18 cellular contexts compared by ENCODE assay signal in the genomic region with DNA sequence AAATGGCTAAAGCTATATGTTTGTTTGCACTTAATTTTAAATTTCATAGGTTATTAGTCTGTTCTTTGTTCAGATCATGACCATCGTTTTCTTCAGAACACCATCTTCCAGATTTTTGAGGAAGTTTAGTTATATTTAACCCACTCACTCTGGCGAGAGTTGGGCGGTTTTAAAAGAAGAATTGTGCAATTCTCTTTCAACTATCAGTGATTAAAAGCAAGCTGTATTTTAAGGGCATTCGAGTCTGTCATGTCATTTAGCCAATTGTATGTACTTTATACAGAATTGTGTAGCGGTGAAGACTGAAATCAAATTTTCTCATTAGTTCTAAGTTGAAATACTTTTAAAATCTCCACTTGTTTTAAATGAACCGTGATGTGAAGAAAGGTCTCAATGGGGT.
DNase-seq lines count a peak whose midpoint lies in the region.
"Had no signal": no experiment of that assay in that cellular context is flagged by ENCODE, and none has a peak within 500 bp of the region (broad histone marks: within the 10 kb centered on the region; RNA-seq: fewer than 3 reads in every experiment).

No MANE protein-coding gene starts in this region.

- no peaks in the 10 kb centered on the region for H3K36me3 ChIP-seq in HUES48 (ENCODE audit: control insufficient read depth, insufficient read depth, low read length)
- no peaks in the 10 kb centered on the region for H3K36me3 ChIP-seq in endocrine pancreas (ENCODE audit: control insufficient read depth, insufficient read depth, low read length)
- H3K36me3 ChIP-seq in MG63 = no peaks in the 10 kb centered on the region
- H3K36me3 ChIP-seq: ascending aorta, upper lobe of right lung had no signal

- H3K4me3 ChIP-seq in HUES48 (ENCODE audit: low read depth, low read length) (peak overlapping the region; percentile 88; the same call in 1 of the 2 replicates), endocrine pancreas (ENCODE audit: control insufficient read depth, insufficient read depth, low read length) (peak overlapping the region; percentile 91), MG63 (no peak overlapping the region)
- H3K4me3 ChIP-seq: SK-N-MC had no signal

- H3K4me1 ChIP-seq in HUES48 (ENCODE audit: control insufficient read depth, insufficient read depth, low read length) (peaks cover 25% of the 10 kb centered on the region), endocrine pancreas (ENCODE audit: control insufficient read depth, insufficient read depth, low read length) (peaks cover 7% of the 10 kb centered on the region)
- H3K4me1 ChIP-seq: ascending aorta, upper lobe of right lung had no signal

- no peak overlapping the region for H3K27ac ChIP-seq in HUES48 (ENCODE audit: low read depth, low read length)
- H3K27ac ChIP-seq: ascending aorta, SK-N-MC, upper lobe of right lung had no signal

- DNase-seq in MV-4-11 (lab: John Stamatoyannopoulos, UW) (peak; percentile 87), pons (ENCODE audit: low spot score) (peak; percentile 56), MG63 (no peak), mucosa of gallbladder (ENCODE audit: low spot score) (no peak), AG20443 (ENCODE audit: low spot score) (no peak), SK-N-DZ (ENCODE audit: low spot score) (no peak)
- DNase-seq: activated naive CD4-positive, alpha-beta T cell; activated T-cell treated with anti-CD3 and anti-CD28 coated beads for 4 hours; DMS53; mammary epithelial cell; NCI-H1694 treated with DMSO at 0.1 percent for 48 hours; stimulated activated CD4-positive, alpha-beta T cell treated with anti-CD3 and anti-CD28 coated beads, Interleukin-15, amount 100 ng/mL, for 24 hours; stimulated activated naive CD4-positive, alpha-beta T cell treated with Interleukin-2 at 50 U/mL for 16 hours; upper lobe of right lung had no signal

- H3K27me3 ChIP-seq in HUES48 (ENCODE audit: control insufficient read depth, insufficient read depth, low read length) (no peaks in the 10 kb centered on the region), endocrine pancreas (ENCODE audit: control insufficient read depth, insufficient read depth, low read length) (no peaks in the 10 kb centered on the region), MG63 (peaks cover 16% of the 10 kb centered on the region)
- H3K27me3 ChIP-seq: ascending aorta had no signal

- H3K9me3 ChIP-seq in HUES48 (ENCODE audit: control insufficient read depth, insufficient read depth, low read length) (0 out of 2 replicates have a peak, but pooled peaks cover under 1% of the 10 kb centered on the region), endocrine pancreas (ENCODE audit: control insufficient read depth, low read length) (no peaks in the 10 kb centered on the region), MG63 (no peaks in the 10 kb centered on the region)
- H3K9me3 ChIP-seq: upper lobe of right lung had no signal

- H3K9ac ChIP-seq in HUES48 (ENCODE audit: low read depth, low read length) (no peak overlapping the region), endocrine pancreas (ENCODE audit: control insufficient read depth, insufficient read depth, low read length) (no peak overlapping the region)

Comparison
In these comparisons a context has a peak if more than half of its experiments do, and no peak if none do; other contexts are left out.
1. DNase-seq: peak in MV-4-11 (single experiment) and pons (single experiment); none in MG63 (single experiment), mucosa of gallbladder (single experiment), AG20443 (single experiment) and SK-N-DZ (single experiment).